ENCODE assay signal across 36 cellular contexts in the genomic region with DNA sequence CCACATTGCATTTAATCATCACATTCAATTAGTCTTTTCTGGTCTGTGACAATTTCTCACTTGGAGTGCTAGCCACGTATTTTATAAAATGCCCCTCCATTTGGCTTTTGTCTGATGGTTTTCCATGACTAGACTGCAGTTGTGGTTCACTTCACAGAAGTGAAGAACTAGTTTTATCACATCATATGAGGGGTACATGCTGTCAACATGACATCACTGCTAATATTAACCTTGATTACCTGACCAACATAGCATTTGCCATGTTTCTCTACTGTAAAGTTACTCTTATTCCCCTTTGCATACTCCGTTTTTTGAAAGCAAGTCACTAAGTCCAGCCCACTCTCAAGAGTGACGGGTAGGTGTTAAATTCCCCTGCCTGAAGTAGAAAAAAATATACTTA. TPM values are rescaled to one million over a fixed set of nuclear protein-coding genes. Genes with fewer than 3 reads are reported as not detected.
"Had no signal": no experiment of that assay in that cellular context is flagged by ENCODE, and none has a peak within 500 bp of the region (broad histone marks: within the 10 kb centered on the region; RNA-seq: fewer than 3 reads in every experiment).

No MANE protein-coding gene starts in this region.

- H3K9me3 ChIP-seq: MG63 had no signal

- H3K27me3 ChIP-seq: MG63 had no signal

- DNase-seq: Karpas-422, Kasumi-1, MG63, MM.1S, MV-4-11, NCI-H1048, NCI-H1092, NCI-H1092 treated with DMSO at 0.1 percent for 48 hours, NCI-H1105, NCI-H1105 treated with DMSO at 0.1 percent for 48 hours, NCI-H1417, NCI-H1417 treated with DMSO at 0.1 percent for 48 hours, NCI-H1436, NCI-H1436 treated with DMSO at 0.1 percent for 48 hours, NCI-H146, NCI-H1694, NCI-H1694 treated with DMSO at 0.1 percent for 48 hours, NCI-H187, NCI-H187 treated with DMSO at 0.1 percent for 48 hours, NCI-H1930, NCI-H2029, NCI-H2029 treated with DMSO at 0.1 percent for 48 hours, NCI-H2081, NCI-H2081 treated with DMSO at 0.1 percent for 48 hours, NCI-H2107, NCI-H2171, NCI-H2171 treated with DMSO at 0.1 percent for 48 hours, NCI-H2227 treated with DMSO at 0.1 percent for 48 hours, NCI-H226, NCI-H345, NCI-H446, NCI-H446 treated with DMSO at 0.1 percent for 48 hours, NCI-H510A, NCI-H510A treated with DMSO at 0.1 percent for 48 hours, NCI-H524 had no signal

- H3K36me3 ChIP-seq: MG63 had no signal

- H3K4me3 ChIP-seq: MG63 had no signal

RNA-seq across cellular contexts. Expression of gene COL10A1, which starts 48.0 kb away (rescaled TPM):
- total RNA-seq: MCF 10A had no signal
